Comparison of ENCODE assay signal across 13 cellular contexts in genomic region chr11:130527648-130528300, GRCh38.
DNase-seq lines count a peak whose midpoint lies in the region; ATAC-seq and TF ChIP-seq lines count a peak whose summit lies in the region.
"Had no signal": no experiment of that assay in that cellular context is flagged by ENCODE, and none has a peak within 500 bp of the region (broad histone marks: within the 10 kb centered on the region; RNA-seq: fewer than 3 reads in every experiment).

No MANE protein-coding gene starts in this region.

- H3K36me3 Mint-ChIP-seq in neural progenitor cell, result no peaks in the 10 kb centered on the region
- H3K36me3 Mint-ChIP-seq: naive B cell had no signal

- H3K27ac ChIP-seq in neural progenitor cell, result no peak overlapping the region
- no peak overlapping the region for H3K27ac ChIP-seq in RWPE1

- H4K20me1 ChIP-seq in neural progenitor cell (ENCODE audit: low read depth), result no peaks in the 10 kb centered on the region

- H2AFZ ChIP-seq in neural progenitor cell (replicated peaks), result no peak overlapping the region

- DNase-seq in HT1080 (ENCODE audit: low read depth), result peak; percentile 61
- DNase-seq in adipocyte (ENCODE audit: low read depth), result peak; percentile 36
- DNase-seq in Right ventricle myocardium superior, result peak; percentile 58
- DNase-seq in neural progenitor cell (ENCODE audit: low spot score), result no peak
- DNase-seq in posterior cingulate gyrus, result no peak
- no peak for DNase-seq in NCI-H1930 (lab: John Stamatoyannopoulos, UW)
- DNase-seq in RWPE1 (ENCODE audit: low spot score), result no peak
- DNase-seq: activated CD4-positive, alpha-beta T cell treated with anti-CD3 and anti-CD28 coated beads for 4 hours; activated effector memory CD4-positive, alpha-beta T cell treated with anti-CD3 and anti-CD28 coated beads, Interleukin-2, amount 50 U/mL, for 16 hours; naive B cell; NCI-H1105; NCI-H524 treated with DMSO at 0.1 percent for 48 hours had no signal

- H3K27ac Mint-ChIP-seq in neural progenitor cell, result peak overlapping the region; percentile 64

- H3K4me3 Mint-ChIP-seq in neural progenitor cell, result peak overlapping the region; percentile 24
- H3K4me3 Mint-ChIP-seq: naive B cell had no signal

- H3K36me3 ChIP-seq in adipocyte (ENCODE audit: control insufficient read depth, insufficient read depth, low read length, severe bottlenecking), result no peaks in the 10 kb centered on the region
- H3K36me3 ChIP-seq in neural progenitor cell, result no peaks in the 10 kb centered on the region

- no peak overlapping the region for H3K4me2 ChIP-seq in neural progenitor cell

- peaks cover 38% of the 10 kb centered on the region for H3K4me1 Mint-ChIP-seq in neural progenitor cell
- H3K4me1 Mint-ChIP-seq: naive B cell had no signal

- intact Hi-C loops in Right ventricle myocardium superior (cut with DNase I) (no loop called here), posterior cingulate gyrus (cut with DNase I) (no loop called here)

- POLR2A ChIA-PET in RWPE1 (lab: Yijun Ruan, JAX; ENCODE audit: low non-redundant PET), result interaction anchor here (0.5 to 0.6 kb wide), 2 partner anchors 71 to 264 kb away, joined by 3 to 7 read pairs; no protein-coding TSS in a partner anchor

- H3K79me2 ChIP-seq in neural progenitor cell (ENCODE audit: low read depth), result no peaks in the 10 kb centered on the region

- TF ChIP-seq CTCF in neural progenitor cell (IDR thresholded peaks at IDR 0.05) (no peak), RWPE1 (conservative IDR thresholded peaks at IDR 0.05; ENCODE audit: low read depth) (no peak)

- ATAC-seq in Right ventricle myocardium superior (ENCODE audit: poor library complexity) (peak; percentile 64), HG03039 (IDR thresholded peaks at IDR 0.05; ENCODE audit: unreplicated experiment) (no peak)

- CTCF ChIA-PET in RWPE1 (lab: Yijun Ruan, JAX), result interaction anchor here (0.6 kb wide), 1 partner anchor 576 kb away, joined by 3 read pairs; no protein-coding TSS in a partner anchor

- H3K9me3 ChIP-seq in adipocyte (ENCODE audit: control insufficient read depth, low read length), result no peaks in the 10 kb centered on the region
- H3K9me3 ChIP-seq in neural progenitor cell (ENCODE audit: low read depth), result no peaks in the 10 kb centered on the region

- no peaks in the 10 kb centered on the region for H3F3A ChIP-seq in neural progenitor cell (ENCODE audit: low read depth)

- H3K27me3 ChIP-seq in adipocyte (replicated peaks; ENCODE audit: control insufficient read depth, insufficient read depth, low read length) (no peaks in the 10 kb centered on the region), neural progenitor cell (no peaks in the 10 kb centered on the region)

- peaks cover 16% of the 10 kb centered on the region for H3K27me3 Mint-ChIP-seq in neural progenitor cell (ENCODE audit: insufficient read depth, low read depth)

- no peak overlapping the region for H3K9ac ChIP-seq in adipocyte (ENCODE audit: low read length)
- no peak overlapping the region for H3K9ac ChIP-seq in neural progenitor cell

- no peak overlapping the region for H3K4me3 ChIP-seq in adipocyte (ENCODE audit: low read length)
- H3K4me3 ChIP-seq in neural progenitor cell, result no peak overlapping the region

- H3K9me3 Mint-ChIP-seq in neural progenitor cell, result peaks cover 4% of the 10 kb centered on the region
- H3K9me3 Mint-ChIP-seq: naive B cell had no signal

- peaks cover 39% of the 10 kb centered on the region for H3K4me1 ChIP-seq in adipocyte (ENCODE audit: control insufficient read depth, insufficient read depth, low read length)
- peaks cover 14% of the 10 kb centered on the region for H3K4me1 ChIP-seq in neural progenitor cell

Comparison
In these comparisons a context has a peak if more than half of its experiments do, and no peak if none do; other contexts are left out.
1. DNase-seq: peak in HT1080 (single experiment), adipocyte (single experiment) and Right ventricle myocardium superior (single experiment); none in neural progenitor cell (single experiment), posterior cingulate gyrus (0 of 10), NCI-H1930 (0 of 2) and RWPE1 (single experiment).